In the genomic region with DNA sequence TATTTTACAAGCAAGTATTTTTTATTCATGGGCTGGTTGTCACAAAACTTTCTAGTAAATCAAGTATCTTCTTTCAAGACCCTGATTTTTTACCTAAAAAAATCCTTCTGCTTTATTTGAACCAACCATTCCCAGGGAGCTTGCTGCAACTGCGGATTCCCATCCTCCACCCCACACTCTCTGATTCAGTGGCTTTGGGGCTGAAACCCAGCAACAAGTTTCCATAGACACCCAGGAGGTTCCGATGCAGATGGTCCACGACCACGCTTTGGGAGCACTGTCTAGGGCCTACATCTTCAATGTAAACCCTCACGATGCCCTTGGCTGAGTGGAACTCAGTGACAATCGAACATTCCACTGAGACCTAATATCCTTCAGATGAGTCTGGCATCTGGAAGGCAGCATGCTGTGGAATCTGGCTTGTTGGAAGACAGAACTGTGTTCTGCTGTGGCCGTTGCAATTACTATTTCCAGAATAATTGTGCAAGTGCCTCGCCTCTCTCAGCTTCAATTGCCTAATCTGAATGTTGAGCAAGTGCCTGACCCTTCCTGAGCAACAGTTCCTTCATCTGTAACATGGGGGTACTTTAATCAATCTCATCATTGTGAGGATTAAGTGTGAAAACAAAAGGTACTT, we compare ENCODE assay signal across 13 cellular contexts.
A peak's percentile ranks its signal among the peaks of the same experiment; 100 is the strongest.
DNase-seq lines count a peak whose midpoint lies in the region; ATAC-seq and TF ChIP-seq lines count a peak whose summit lies in the region.
"Had no signal": no experiment of that assay in that cellular context is flagged by ENCODE, and none has a peak within 500 bp of the region (broad histone marks: within the 10 kb centered on the region; RNA-seq: fewer than 3 reads in every experiment).

No MANE protein-coding gene starts in this region.

- ATAC-seq in left cardiac atrium (peak; percentile 55 to 81), gastrocnemius medialis (peak; percentile 75 to 78), GM21529 (IDR thresholded peaks at IDR 0.05; ENCODE audit: unreplicated experiment) (no peak), left colon (no peak)

- no peaks in the 10 kb centered on the region for H3K9me3 ChIP-seq in gastrocnemius medialis

- no peak for TF ChIP-seq POLR2A in gastrocnemius medialis (IDR thresholded peaks at IDR 0.05)

- no peaks in the 10 kb centered on the region for H3K36me3 ChIP-seq in gastrocnemius medialis

- in situ Hi-C loops in gastrocnemius medialis (cut with MboI; ENCODE audit: low sequenced_read_pairs in 4 of 4) = no loop called here

- H3K27ac ChIP-seq in gastrocnemius medialis = peak overlapping the region in 3 of 4 donors; percentile 18 to 41 (median 35)

- peak; percentile 71 for DNase-seq in GM04503 (ENCODE audit: low read depth)
- DNase-seq in SKM-1 treated with dmso at 0.1 percent for 144 hours (lab: John Stamatoyannopoulos, UW; ENCODE audit: unreplicated experiment) = peak; percentile 73
- DNase-seq in left cardiac atrium = peak; percentile 29
- peak; percentile 24 to 42 for DNase-seq in gastrocnemius medialis
- no peak for DNase-seq in activated CD4-positive, alpha-beta T cell treated with anti-CD3 and anti-CD28 coated beads for 1 hour
- no peak for DNase-seq in NCI-H2196 (lab: John Stamatoyannopoulos, UW; ENCODE audit: unreplicated experiment)
- DNase-seq in left colon = no peak
- DNase-seq: activated CD4-positive, alpha-beta T cell treated with anti-CD3 and anti-CD28 coated beads, Interleukin-2, amount 50 U/mL, for 4 hours; glutamatergic neuron; NCI-H187 treated with DMSO at 0.1 percent for 48 hours; stimulated activated CD4-positive, alpha-beta T cell treated with anti-CD3 and anti-CD28 coated beads, Interleukin-4, amount 100 ng/mL, for 1 hour had no signal

- no peaks in the 10 kb centered on the region for H3K4me1 ChIP-seq in gastrocnemius medialis

- TF ChIP-seq CTCF in gastrocnemius medialis (IDR thresholded peaks at IDR 0.05 in 4 of 5, conservative IDR thresholded peaks at IDR 0.05 in 1 of 5) = no peak

- H3K27me3 ChIP-seq in gastrocnemius medialis = no peaks in the 10 kb centered on the region

- no peak overlapping the region for H3K4me3 ChIP-seq in gastrocnemius medialis
- H3K4me3 ChIP-seq: coronary artery had no signal

- intact Hi-C loops in left cardiac atrium (cut with DNase I) (no loop called here), gastrocnemius medialis (cut with DNase I; ENCODE audit: low total_unique reads) (no loop called here), left colon (cut with DNase I, micrococcal nuclease) (no loop called here)

Comparison
In these comparisons a context has a peak if more than half of its experiments do, and no peak if none do; other contexts are left out.
1. DNase-seq: peak in GM04503 (single experiment), SKM-1 treated with dmso at 0.1 percent for 144 hours (single experiment), left cardiac atrium (single experiment) and gastrocnemius medialis (2 of 2); none in activated CD4-positive, alpha-beta T cell treated with anti-CD3 and anti-CD28 coated beads for 1 hour (single experiment), NCI-H2196 (single experiment) and left colon (0 of 2).
2. ATAC-seq: peak in left cardiac atrium (2 of 2) and gastrocnemius medialis (2 of 2); none in GM21529 (single experiment) and left colon (single experiment).